Comparison of ENCODE assay signal across 23 cellular contexts in the genomic region with DNA sequence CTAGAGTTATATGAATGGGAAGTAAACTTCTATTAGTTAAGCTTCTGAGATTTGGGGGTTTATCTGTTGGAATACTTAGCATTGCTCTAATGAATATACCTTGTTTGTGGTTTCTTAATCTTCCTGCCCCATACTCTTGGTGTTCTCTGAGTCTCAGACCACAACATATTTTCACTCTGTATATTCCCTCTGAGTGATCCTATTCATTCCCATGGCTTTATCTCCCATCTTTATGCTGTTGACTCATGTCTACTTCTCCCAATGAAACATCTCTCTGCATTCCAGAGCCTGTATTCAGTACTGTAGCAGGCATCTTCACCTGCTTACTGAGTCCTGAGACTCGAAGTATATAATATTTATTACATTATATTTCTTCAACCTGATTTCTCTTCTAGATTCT.
"Had no signal": no experiment of that assay in that cellular context is flagged by ENCODE, and none has a peak within 500 bp of the region (broad histone marks: within the 10 kb centered on the region; RNA-seq: fewer than 3 reads in every experiment).

No MANE protein-coding gene starts in this region.

- H3K4me1 ChIP-seq: pancreas, right lobe of liver, testis, upper lobe of left lung had no signal

- FAIRE-seq: endometrium, pancreas, TTC549 had no signal

- H3K4me3 ChIP-seq: lung, pancreas, right lobe of liver, testis, upper lobe of left lung had no signal

- H3K27ac ChIP-seq: brain microvascular endothelial cell, neutrophil, pancreas, right lobe of liver, testis, upper lobe of left lung had no signal

- H3K36me3 ChIP-seq: brain microvascular endothelial cell, neutrophil, pancreas, right lobe of liver, upper lobe of left lung had no signal

- ATAC-seq: activated CD8-positive, alpha-beta T cell treated with anti-CD3 and anti-CD28 coated beads for 36 hours; esophagus mucosa; left colon; natural killer cell treated with Interleukin-12 subunit alpha and Interleukin-12 subunit beta and Interleukin-15 and Interleukin-18, amount 100 ng/mL, for 72 hours; pancreas; right lobe of liver; stimulated activated memory B cell treated with anti-CD40 and anti-IgM and Interleukin-4, amounts not matched to agents 10 μg/mL and 1 μg/mL and 100 μg/mL, for 72 hours had no signal

- H3K27me3 ChIP-seq: brain microvascular endothelial cell, neutrophil, pancreas, right lobe of liver, testis, upper lobe of left lung had no signal

- H3K9me3 ChIP-seq: neutrophil, pancreas, right lobe of liver, testis, upper lobe of left lung had no signal

- DNase-seq: activated B cell treated with CpG ODN at 0.5 μM for 24 hours; activated CD4-positive, alpha-beta T cell treated with anti-CD3 and anti-CD28 coated beads for 48 hours; activated CD8-positive, alpha-beta T cell treated with anti-CD3 and anti-CD28 coated beads for 36 hours; activated naive CD4-positive, alpha-beta T cell treated with Interleukin-2 at 50 U/mL for 16 hours; activated naive CD8-positive, alpha-beta T cell treated with anti-CD3 and anti-CD28 coated beads, Interleukin-2, amount 10 ng/mL, durations not matched to agents 7 days and 5 days; activated T-cell treated with anti-CD3 and anti-CD28 coated beads, Interleukin-2, amount 50 U/mL, for 1 hour; brain microvascular endothelial cell; cerebellar nuclear complex; cortex of kidney; left colon; pancreas; right lobe of liver; stimulated activated CD4-positive, alpha-beta T cell treated with anti-CD3 and anti-CD28 coated beads, Interleukin-4, amount 100 ng/mL, for 24 hours; T-helper 2 cell; testis; upper lobe of left lung had no signal
